8 cellular contexts compared by ENCODE assay signal in the genomic region with DNA sequence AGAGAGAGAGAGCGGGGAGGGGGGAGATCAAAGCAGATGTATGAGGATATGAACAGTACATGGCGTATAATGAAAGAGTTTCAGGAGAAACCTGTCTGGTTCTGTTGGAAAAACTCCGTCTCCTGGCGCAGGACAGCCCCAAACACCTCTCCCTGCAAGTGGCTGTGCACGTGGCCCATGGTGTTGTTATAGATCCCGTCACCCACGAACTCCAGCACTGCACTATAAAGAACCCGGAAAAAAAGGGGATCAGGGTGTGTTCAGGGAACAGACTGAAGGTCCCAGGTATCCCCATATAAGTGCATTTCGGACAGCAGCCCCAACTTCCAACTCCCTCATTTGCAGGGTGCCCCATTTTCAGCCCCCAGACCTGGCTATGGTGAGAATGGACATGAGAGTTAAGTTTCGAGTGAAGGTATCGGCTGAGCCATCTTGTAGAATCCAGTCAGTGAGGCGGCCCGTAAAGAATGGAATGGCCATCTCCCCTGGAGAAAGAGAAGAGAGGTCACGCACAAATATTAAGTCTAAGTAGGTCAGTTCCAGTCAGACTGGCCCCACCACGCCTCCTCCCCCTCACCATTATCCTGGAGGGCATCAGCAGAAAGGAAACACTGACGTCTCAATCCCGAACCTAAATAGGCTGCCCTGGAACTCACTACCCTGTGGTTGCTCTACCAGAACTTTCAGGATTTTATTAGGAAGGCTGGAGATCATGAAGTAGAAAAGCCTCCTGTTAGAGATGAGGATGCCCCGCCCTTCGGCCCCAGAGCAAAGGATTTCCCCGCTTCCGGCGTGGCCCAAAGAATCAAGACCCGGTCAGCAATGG. TPM values are rescaled to one million over a fixed set of nuclear protein-coding genes. Genes with fewer than 3 reads are reported as not detected.
DNase-seq lines count a peak whose midpoint lies in the region; ATAC-seq and TF ChIP-seq lines count a peak whose summit lies in the region.

No MANE protein-coding gene starts in this region.

- no peak for ATAC-seq in Right ventricle myocardium inferior

- DNase-seq in NK-92 treated with Interleukin-12 subunit alpha and Interleukin-12 subunit beta, amount 100 ng/mL, for 24 hours (lab: John Stamatoyannopoulos, UW), result peak; percentile 29
- DNase-seq in NK-92 (lab: John Stamatoyannopoulos, UW; ENCODE audit: unreplicated experiment) (no peak), Right ventricle myocardium inferior (ENCODE audit: missing footprints) (peak; percentile 65), putamen (ENCODE audit: low spot score) (peak; percentile 19), GM20000 (ENCODE audit: low spot score) (no peak), germinal center (ENCODE audit: low spot score) (no peak), GM19240 (ENCODE audit: insufficient read length, low spot score) (no peak)
- peak; percentile 72 for DNase-seq in activated CD8-positive, alpha-beta memory T cell treated with anti-CD3 and anti-CD28 coated beads, Interleukin-2, amount 50 U/mL, for 48 hours

- TF ChIP-seq CTCF in GM20000 (IDR thresholded peaks at IDR 0.05; ENCODE audit: extremely low read depth, missing control alignments), result no peak

- intact Hi-C loops in Right ventricle myocardium inferior (cut with DNase I), result no loop called here

RNA-seq across cellular contexts. Expression of a gene that starts 1.3 kb away (rescaled TPM):
- 19.1 TPM for total RNA-seq in Right ventricle myocardium inferior

RNA-seq across cellular contexts. Expression of a gene that starts 1.8 kb away (rescaled TPM):
- 13.4 TPM for total RNA-seq in Right ventricle myocardium inferior

RNA-seq across cellular contexts. Expression of a gene that starts 8.4 kb away (rescaled TPM):
- total RNA-seq in Right ventricle myocardium inferior, result 19.6 TPM

RNA-seq across cellular contexts. Expression of a gene that starts 13.7 kb away (rescaled TPM):
- 19.3 TPM for total RNA-seq in Right ventricle myocardium inferior

RNA-seq across cellular contexts. Expression of a gene that starts 35.4 kb away (rescaled TPM):
- total RNA-seq in Right ventricle myocardium inferior, result not detected

Comparison
In these comparisons a context has a peak if more than half of its experiments do, and no peak if none do; other contexts are left out.
1. DNase-seq: peak in NK-92 treated with Interleukin-12 subunit alpha and Interleukin-12 subunit beta, amount 100 ng/mL, for 24 hours (single experiment), activated CD8-positive, alpha-beta memory T cell treated with anti-CD3 and anti-CD28 coated beads, Interleukin-2, amount 50 U/mL, for 48 hours (single experiment), Right ventricle myocardium inferior (single experiment) and putamen (single experiment); none in NK-92 (single experiment), GM20000 (single experiment), germinal center (single experiment) and GM19240 (single experiment).